1 cellular context compared by ENCODE assay signal in genomic region chr6:10576226-10576625, GRCh38.
TF ChIP-seq lines count a peak whose summit lies in the region.

No MANE protein-coding gene starts in this region.

TF ChIP-seq in H1, 55 proteins besides CTCF, POLR2A, EP300 and RAD21 (continued from another document):
- TF ChIP-seq ATF2 (IDR thresholded peaks at IDR 0.05; ENCODE audit: low read length) = no peak
- TF ChIP-seq RXRA (IDR thresholded peaks at IDR 0.05; ENCODE audit: insufficient read depth, low read depth, low read length) = no peak
- no peak for TF ChIP-seq CBX5 (IDR thresholded peaks at IDR 0.05; ENCODE audit: low read depth, low read length)
